14 cellular contexts compared by ENCODE assay signal in the genomic region with DNA sequence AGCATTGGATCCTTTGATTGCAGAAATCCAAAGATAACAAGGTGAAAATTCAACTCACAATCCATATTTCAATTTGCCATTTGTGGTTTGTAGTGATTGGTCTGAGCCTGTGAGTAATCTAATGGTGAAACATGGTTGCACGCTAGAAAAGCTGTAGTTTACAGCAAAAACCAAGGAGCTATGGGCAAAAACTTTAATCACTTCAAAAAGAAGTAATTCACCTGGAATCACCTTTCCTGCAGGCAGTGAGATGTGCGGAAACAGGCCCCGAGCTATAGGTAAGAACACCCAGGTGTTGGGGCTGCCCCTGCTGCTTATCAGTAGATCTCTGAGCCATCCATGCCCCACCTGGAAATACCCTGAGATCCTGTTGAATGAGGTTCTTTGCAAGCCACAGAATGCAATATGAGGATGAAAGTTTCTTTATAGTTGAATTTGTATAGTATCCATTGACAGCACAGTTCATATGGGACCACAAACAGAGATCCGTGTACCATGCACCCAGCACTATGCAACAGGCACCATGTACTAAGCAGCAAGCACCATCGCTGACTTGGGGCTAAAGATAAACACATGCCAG.
DNase-seq lines count a peak whose midpoint lies in the region; ATAC-seq, FAIRE-seq and TF ChIP-seq lines count a peak whose summit lies in the region.
"Had no signal": no experiment of that assay in that cellular context is flagged by ENCODE, and none has a peak within 500 bp of the region (broad histone marks: within the 10 kb centered on the region; RNA-seq: fewer than 3 reads in every experiment).

No MANE protein-coding gene starts in this region.

- TF ChIP-seq CTCF in PC-9 (conservative IDR thresholded peaks at IDR 0.05), result no peak
- no peak for TF ChIP-seq CTCF in H1 (IDR thresholded peaks at IDR 0.05; ENCODE audit: control extremely low read depth in 1 of 3, insufficient read depth in 1 of 3, low read depth in 1 of 3, low read length in 3 of 3)
- TF ChIP-seq CTCF in WERI-Rb-1 (IDR thresholded peaks at IDR 0.05; ENCODE audit: low read depth, low read length), result no peak

- no peak overlapping the region for H3K4me3 Mint-ChIP-seq in activated T-cell treated with anti-CD3 and anti-CD28 coated beads, Interleukin-2, amount 50 U/mL, for 4 hours
- no peak overlapping the region for H3K4me3 Mint-ChIP-seq in stimulated activated effector memory CD8-positive, alpha-beta T cell treated with anti-CD3 and anti-CD28 coated beads, Interleukin-12 subunit alpha, Interleukin-12 subunit beta, amount 100 ng/mL, for 72 hours
- H3K4me3 Mint-ChIP-seq: activated naive CD8-positive, alpha-beta T cell; memory B cell had no signal

- intact Hi-C loops in PC-9 (cut with micrococcal nuclease; ENCODE audit: unreplicated experiment), result loop anchor here (1.0 to 2.0 kb wide), 11 partner anchors 8 to 286 kb away; no protein-coding TSS in a partner anchor

- H3K27ac Mint-ChIP-seq in stimulated activated effector memory CD8-positive, alpha-beta T cell treated with anti-CD3 and anti-CD28 coated beads, Interleukin-12 subunit alpha, Interleukin-12 subunit beta, amount 100 ng/mL, for 72 hours, result no peak overlapping the region
- H3K27ac Mint-ChIP-seq: activated naive CD8-positive, alpha-beta T cell; memory B cell had no signal

- no peak overlapping the region for H4K5ac ChIP-seq in H1 (ENCODE audit: insufficient read length, low read depth, low read length)

- no peak overlapping the region for H2AK5ac ChIP-seq in H1 (ENCODE audit: low read depth, low read length)

- POLR2A ChIA-PET in PC-9 (lab: Charles Lee; ENCODE audit: unreplicated experiment) (interaction anchor here (0.5 to 0.7 kb wide), 7 partner anchors 44 to 720 kb away, joined by 3 to 10 read pairs (median 4); a partner anchor contains a TSS), H1 (lab: Charles Lee; ENCODE audit: partially characterized antibody) (interaction anchor here (0.8 kb wide), 1 partner anchor 9 kb away, joined by 3 read pairs; no protein-coding TSS in a partner anchor)

- no peak overlapping the region for H3K56ac ChIP-seq in H1 (replicated peaks; ENCODE audit: insufficient read length, low read depth, low read length)

- no peaks in the 10 kb centered on the region for H3K9me2 ChIP-seq in PC-9 (ENCODE audit: insufficient read depth)

- TF ChIP-seq EP300 in H1 (IDR thresholded peaks at IDR 0.05; ENCODE audit: borderline replicate concordance in 1 of 2, low read depth in 2 of 2, low read length in 2 of 2), result no peak

- no peaks in the 10 kb centered on the region for H3K79me1 ChIP-seq in H1 (ENCODE audit: low read depth, low read length)

- CTCF ChIA-PET in PC-9 (lab: Charles Lee), result interaction anchor here (0.6 to 2.3 kb wide), 7 partner anchors 17 to 1894 kb away, joined by 3 to 7 read pairs (median 5); no protein-coding TSS in a partner anchor
- CTCF ChIA-PET in H1 (lab: Charles Lee; ENCODE audit: partially characterized antibody), result interaction anchor here (0.6 to 2.3 kb wide), 7 partner anchors 8 to 123 kb away, joined by 3 to 8 read pairs (median 4); no protein-coding TSS in a partner anchor

- no peak for TF ChIP-seq POLR2A in H1 (IDR thresholded peaks at IDR 0.05; ENCODE audit: control extremely low read depth in 1 of 2, low read depth in 2 of 2, low read length in 2 of 2)

- no peaks in the 10 kb centered on the region for H3K27me3 ChIP-seq in PC-9 (ENCODE audit: insufficient read depth, low read depth)
- no peaks in the 10 kb centered on the region for H3K27me3 ChIP-seq in H1 (replicated peaks in 1 of 4; ENCODE audit: control insufficient read depth in 3 of 4, extremely low read depth in 1 of 4, insufficient read depth in 3 of 4, low read length in 3 of 4)
- no peaks in the 10 kb centered on the region for H3K27me3 ChIP-seq in WERI-Rb-1 (ENCODE audit: insufficient read depth, low read depth, severe bottlenecking)
- no peaks in the 10 kb centered on the region for H3K27me3 ChIP-seq in MG63
- H3K27me3 ChIP-seq: esophagus squamous epithelium had no signal

- no peak for TF ChIP-seq RAD21 in H1 (IDR thresholded peaks at IDR 0.05 in 1 of 2, conservative IDR thresholded peaks at IDR 0.05 in 1 of 2; ENCODE audit: low read depth in 2 of 2, low read length in 2 of 2)

- DNase-seq in activated T-cell treated with anti-CD3 and anti-CD28 coated beads, Interleukin-2, amount 50 U/mL, for 4 hours, result no peak
- DNase-seq in activated T-cell treated with anti-CD3 and anti-CD28 coated beads for 4 hours (no peak), PC-9 (peak; percentile 85 to 97), H1 (ENCODE audit: low read depth in 1 of 2, low spot score in 2 of 2) (no peak), WERI-Rb-1 (no peak), NCI-H748 (lab: John Stamatoyannopoulos, UW; ENCODE audit: unreplicated experiment) (no peak), MG63 (no peak)
- no peak for DNase-seq in stimulated activated effector memory CD8-positive, alpha-beta T cell treated with anti-CD3 and anti-CD28 coated beads, Interleukin-12 subunit alpha, Interleukin-12 subunit beta, amount 100 ng/mL, for 72 hours (ENCODE audit: low spot score in 2 of 2)
- DNase-seq: esophagus squamous epithelium; stimulated activated CD4-positive, alpha-beta T cell treated with anti-CD3 and anti-CD28 coated beads, Interleukin-12 subunit alpha, Interleukin-12 subunit beta, amount 100 ng/mL, for 4 hours had no signal

- no peak overlapping the region for H3K23ac ChIP-seq in H1 (ENCODE audit: insufficient read length)

- H3K79me2 ChIP-seq in PC-9 (ENCODE audit: low read depth) (no peaks in the 10 kb centered on the region), H1 (ENCODE audit: control insufficient read depth in 1 of 2, insufficient read depth in 2 of 2, low read length in 2 of 2) (no peaks in the 10 kb centered on the region)

- no peak overlapping the region for H3K14ac ChIP-seq in H1 (ENCODE audit: insufficient read length)

- peaks cover 17% of the 10 kb centered on the region for H3K4me1 Mint-ChIP-seq in activated T-cell treated with anti-CD3 and anti-CD28 coated beads, Interleukin-2, amount 50 U/mL, for 4 hours (ENCODE audit: low read depth)
- peaks cover 10% of the 10 kb centered on the region for H3K4me1 Mint-ChIP-seq in stimulated activated effector memory CD8-positive, alpha-beta T cell treated with anti-CD3 and anti-CD28 coated beads, Interleukin-12 subunit alpha, Interleukin-12 subunit beta, amount 100 ng/mL, for 72 hours

- H3K4me2 ChIP-seq in PC-9, result peak overlapping the region; percentile 68
- no peak overlapping the region for H3K4me2 ChIP-seq in H1 (ENCODE audit: insufficient read depth in 1 of 2, low read depth in 2 of 2, low read length in 2 of 2)
- H3K4me2 ChIP-seq: KMS-11 had no signal

- peak overlapping the region; percentile 19; the same call in 1 of the 2 replicates for H3K4me3 ChIP-seq in PC-9
- no peak overlapping the region for H3K4me3 ChIP-seq in H1 (ENCODE audit: extremely low read depth in 1 of 4, insufficient read depth in 2 of 4, low read depth in 3 of 4, low read length in 4 of 4)
- no peak overlapping the region for H3K4me3 ChIP-seq in WERI-Rb-1 (ENCODE audit: low read depth, low read length)
- no peak overlapping the region for H3K4me3 ChIP-seq in MG63
- H3K4me3 ChIP-seq: esophagus squamous epithelium, GM12878 had no signal

- H2BK20ac ChIP-seq in H1 (ENCODE audit: low read length), result no peak overlapping the region

- peaks cover 6% of the 10 kb centered on the region; the same call in 1 of the 2 replicates for H3K9me3 ChIP-seq in PC-9 (ENCODE audit: insufficient read depth, low read depth)
- no peaks in the 10 kb centered on the region for H3K9me3 ChIP-seq in H1 (ENCODE audit: insufficient read depth in 2 of 2, low read depth in 1 of 2, low read length in 1 of 2)
- no peaks in the 10 kb centered on the region for H3K9me3 ChIP-seq in WERI-Rb-1 (ENCODE audit: severe bottlenecking)
- no peaks in the 10 kb centered on the region for H3K9me3 ChIP-seq in MG63
- H3K9me3 ChIP-seq: esophagus squamous epithelium had no signal

- no peak overlapping the region for H2BK5ac ChIP-seq in H1 (ENCODE audit: low read depth, low read length)

- H4K91ac ChIP-seq in H1 (replicated peaks; ENCODE audit: insufficient read length, low read length), result no peak overlapping the region

- peak; percentile 27 to 43 for ATAC-seq in activated T-cell treated with anti-CD3 and anti-CD28 coated beads, Interleukin-2, amount 50 U/mL, for 4 hours
- ATAC-seq in stimulated activated effector memory CD8-positive, alpha-beta T cell treated with anti-CD3 and anti-CD28 coated beads, Interleukin-12 subunit alpha, Interleukin-12 subunit beta, amount 100 ng/mL, for 72 hours, result peak; percentile 54
- ATAC-seq: GM12878 had no signal

- BruUV-seq in PC-9 (replicated peaks; lab: Mats Ljungman, UMichigan), result TSS peak; percentile 54

- FAIRE-seq in H1 (lab: Jason Lieb, UNC), result no peak
- FAIRE-seq: GM12878 had no signal

- peaks cover 39% of the 10 kb centered on the region for H3F3A ChIP-seq in PC-9 (ENCODE audit: insufficient read depth, low read depth)

- H3K9ac ChIP-seq in H1 (replicated peaks in 1 of 4; ENCODE audit: extremely low read depth in 1 of 4, low read depth in 3 of 4, low read length in 3 of 4), result no peak overlapping the region
- H3K9ac ChIP-seq: KMS-11 had no signal

- no peak overlapping the region for H2BK12ac ChIP-seq in H1 (ENCODE audit: low read depth, low read length)

- H4K20me1 ChIP-seq in PC-9 (ENCODE audit: insufficient read depth), result no peaks in the 10 kb centered on the region
- no peaks in the 10 kb centered on the region for H4K20me1 ChIP-seq in H1 (replicated peaks in 1 of 2; ENCODE audit: control insufficient read depth in 1 of 2, insufficient read depth in 2 of 2, low read length in 2 of 2)

- no peaks in the 10 kb centered on the region for H3K36me3 ChIP-seq in PC-9 (ENCODE audit: low read depth)
- no peaks in the 10 kb centered on the region for H3K36me3 ChIP-seq in H1 (ENCODE audit: control insufficient read depth in 2 of 4, insufficient read depth in 4 of 4, low read length in 3 of 4)
- no peaks in the 10 kb centered on the region for H3K36me3 ChIP-seq in WERI-Rb-1
- H3K36me3 ChIP-seq in MG63, result no peaks in the 10 kb centered on the region
- H3K36me3 ChIP-seq: esophagus squamous epithelium had no signal

- H2AFZ ChIP-seq in PC-9 (no peak overlapping the region), H1 (ENCODE audit: low read length) (peak overlapping the region; percentile 24; the same call in 1 of the 2 replicates)

- H3K18ac ChIP-seq in H1 (ENCODE audit: extremely low read depth, low read length), result no peak overlapping the region

- H3K27me3 Mint-ChIP-seq in activated T-cell treated with anti-CD3 and anti-CD28 coated beads, Interleukin-2, amount 50 U/mL, for 4 hours (ENCODE audit: low read depth), result no peaks in the 10 kb centered on the region
- H3K27me3 Mint-ChIP-seq: activated naive CD8-positive, alpha-beta T cell had no signal

- 83% methylated on average over 5 of the region's 5 CpGs; no CpG with 5 or more reads in 1 of the 2 experiments for WGBS in H1 (ENCODE audit: extremely low coverage in 1 of 2, insufficient coverage in 1 of 2, insufficient read length in 1 of 2, insufficient replicate concordance in 2 of 2, low coverage in 1 of 2, low lambda C conversion rate in 2 of 2, missing lambda C conversion rate in 1 of 2), 2 experiments

- H3K27ac ChIP-seq in PC-9, result peak overlapping the region; percentile 88
- no peak overlapping the region for H3K27ac ChIP-seq in H1 (ENCODE audit: low read depth, low read length)
- H3K27ac ChIP-seq in WERI-Rb-1, result no peak overlapping the region
- H3K27ac ChIP-seq: KMS-11 had no signal

- no peak overlapping the region for H4K8ac ChIP-seq in H1 (ENCODE audit: extremely low read depth, insufficient read depth, low read length)

- no peaks in the 10 kb centered on the region for H3K9me3 Mint-ChIP-seq in activated T-cell treated with anti-CD3 and anti-CD28 coated beads, Interleukin-2, amount 50 U/mL, for 4 hours
- H3K9me3 Mint-ChIP-seq in stimulated activated effector memory CD8-positive, alpha-beta T cell treated with anti-CD3 and anti-CD28 coated beads, Interleukin-12 subunit alpha, Interleukin-12 subunit beta, amount 100 ng/mL, for 72 hours, result no peaks in the 10 kb centered on the region
- H3K9me3 Mint-ChIP-seq: memory B cell had no signal

- H3K36me3 Mint-ChIP-seq in activated T-cell treated with anti-CD3 and anti-CD28 coated beads, Interleukin-2, amount 50 U/mL, for 4 hours (ENCODE audit: insufficient read depth), result no peaks in the 10 kb centered on the region
- no peaks in the 10 kb centered on the region for H3K36me3 Mint-ChIP-seq in stimulated activated effector memory CD8-positive, alpha-beta T cell treated with anti-CD3 and anti-CD28 coated beads, Interleukin-12 subunit alpha, Interleukin-12 subunit beta, amount 100 ng/mL, for 72 hours
- H3K36me3 Mint-ChIP-seq: activated naive CD8-positive, alpha-beta T cell; memory B cell had no signal

- H3K23me2 ChIP-seq in H1 (ENCODE audit: low read depth, low read length), result no peaks in the 10 kb centered on the region

- H3K4ac ChIP-seq in H1 (replicated peaks; ENCODE audit: insufficient read length, low read depth, low read length), result no peak overlapping the region

- no peak overlapping the region for H2BK15ac ChIP-seq in H1 (ENCODE audit: low read length)

- peaks cover 61% of the 10 kb centered on the region for H3K4me1 ChIP-seq in PC-9 (replicated peaks; ENCODE audit: insufficient read depth)
- peaks cover 0 to 5% (median 0%) of the 10 kb centered on the region in 4 experiments; a peak in 2 of 7 replicates for H3K4me1 ChIP-seq in H1 (replicated peaks in 1 of 4; ENCODE audit: control insufficient read depth in 3 of 4, insufficient read depth in 4 of 4, low read length in 3 of 4)

- H2BK120ac ChIP-seq in H1 (replicated peaks; ENCODE audit: low read depth, low read length), result no peak overlapping the region

Comparison
In these comparisons a context has a peak if more than half of its experiments do, and no peak if none do; other contexts are left out.
1. DNase-seq: peak in PC-9 (2 of 2); none in activated T-cell treated with anti-CD3 and anti-CD28 coated beads, Interleukin-2, amount 50 U/mL, for 4 hours (single experiment), activated T-cell treated with anti-CD3 and anti-CD28 coated beads for 4 hours (single experiment), H1 (0 of 2), stimulated activated effector memory CD8-positive, alpha-beta T cell treated with anti-CD3 and anti-CD28 coated beads, Interleukin-12 subunit alpha, Interleukin-12 subunit beta, amount 100 ng/mL, for 72 hours (0 of 2), WERI-Rb-1 (single experiment), NCI-H748 (single experiment) and MG63 (single experiment).